Comparison of ENCODE assay signal across 10 cellular contexts in the genomic region with DNA sequence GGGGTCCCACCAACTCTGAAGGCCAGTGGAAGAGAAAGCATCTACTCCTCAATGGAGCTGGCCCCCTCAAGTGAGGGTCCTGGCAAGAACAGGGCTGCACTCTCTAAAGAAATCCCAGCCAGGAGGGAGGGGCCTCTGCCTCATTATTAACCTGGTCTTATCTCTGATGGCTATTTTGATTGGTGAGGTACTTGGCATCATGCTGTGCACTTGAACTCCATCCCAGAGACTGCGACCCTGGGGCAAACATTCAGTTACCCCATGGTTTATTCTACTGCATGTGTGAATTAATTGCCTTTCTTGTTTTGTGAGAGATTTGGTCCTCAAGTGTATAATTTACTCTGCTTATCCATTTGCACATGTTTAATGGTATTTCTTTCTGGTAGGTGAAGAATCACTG.
"Had no signal": no experiment of that assay in that cellular context is flagged by ENCODE, and none has a peak within 500 bp of the region (broad histone marks: within the 10 kb centered on the region; RNA-seq: fewer than 3 reads in every experiment).

No MANE protein-coding gene starts in this region.

- H3K36me3 ChIP-seq: heart left ventricle, neutrophil, spleen, tibial nerve had no signal

- H3K27ac Mint-ChIP-seq: naive thymus-derived CD8-positive, alpha-beta T cell; stimulated activated naive B cell treated with anti-CD40 and anti-IgM and Interleukin-4, amounts not matched to agents 10 μg/mL and 1 μg/mL and 100 μg/mL, for 72 hours had no signal

- H3K4me3 Mint-ChIP-seq: naive thymus-derived CD8-positive, alpha-beta T cell; stimulated activated naive CD8-positive, alpha-beta T cell treated with anti-CD3 and anti-CD28 coated beads, Interleukin-15, amount 100 ng/mL, for 72 hours had no signal

- H3K4me3 ChIP-seq: heart left ventricle, mucosa of descending colon, spleen, testis, tibial nerve had no signal

- H3K9me3 ChIP-seq: heart left ventricle, mucosa of descending colon, neutrophil, spleen, testis, tibial nerve had no signal

- H3K4me1 ChIP-seq: testis had no signal

- H3K27ac ChIP-seq: heart left ventricle, neutrophil, spleen, testis, tibial nerve had no signal

- H3K27me3 ChIP-seq: testis had no signal

- H3K36me3 Mint-ChIP-seq: naive thymus-derived CD8-positive, alpha-beta T cell; stimulated activated naive B cell treated with anti-CD40 and anti-IgM and Interleukin-4, amounts not matched to agents 10 μg/mL and 1 μg/mL and 100 μg/mL, for 72 hours had no signal

- ATAC-seq: heart left ventricle; naive thymus-derived CD8-positive, alpha-beta T cell; sciatic nerve; stimulated activated naive CD8-positive, alpha-beta T cell treated with anti-CD3 and anti-CD28 coated beads, Interleukin-15, amount 100 ng/mL, for 72 hours had no signal

- H3K9me3 Mint-ChIP-seq: naive thymus-derived CD8-positive, alpha-beta T cell; stimulated activated naive B cell treated with anti-CD40 and anti-IgM and Interleukin-4, amounts not matched to agents 10 μg/mL and 1 μg/mL and 100 μg/mL, for 72 hours; stimulated activated naive CD8-positive, alpha-beta T cell treated with anti-CD3 and anti-CD28 coated beads, Interleukin-15, amount 100 ng/mL, for 72 hours had no signal
